ENCODE assay signal across 23 cellular contexts in the genomic region with DNA sequence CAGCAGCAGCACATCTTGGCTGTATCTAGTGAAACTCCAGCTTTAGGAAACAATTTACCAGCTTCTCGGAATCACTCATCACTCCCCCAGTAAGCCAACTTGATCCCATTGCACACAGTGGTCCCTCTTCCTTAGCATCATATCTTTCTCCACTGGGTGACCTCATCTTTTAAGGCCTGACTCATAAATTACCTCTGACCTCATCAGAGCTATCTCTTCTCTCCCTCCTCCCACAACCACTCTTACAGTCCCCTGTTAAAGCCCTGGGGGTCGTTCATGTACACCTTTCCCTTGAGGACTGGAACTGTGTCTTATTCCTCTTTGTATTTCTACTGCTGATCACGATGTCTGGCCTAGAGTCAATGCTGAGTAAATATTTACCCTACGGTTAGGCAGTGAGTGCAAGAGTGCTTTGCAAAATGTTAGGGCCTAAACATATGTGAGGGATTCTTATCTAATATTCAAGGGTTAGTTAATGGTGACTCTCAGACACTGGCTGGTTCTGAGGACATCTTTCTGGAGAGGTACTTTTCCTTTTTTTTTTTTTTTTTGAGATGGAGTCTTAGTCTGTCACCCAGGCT.
A peak's percentile ranks its signal among the peaks of the same experiment; 100 is the strongest.
DNase-seq lines count a peak whose midpoint lies in the region; ATAC-seq, FAIRE-seq and TF ChIP-seq lines count a peak whose summit lies in the region.
"Had no signal": no experiment of that assay in that cellular context is flagged by ENCODE, and none has a peak within 500 bp of the region (broad histone marks: within the 10 kb centered on the region; RNA-seq: fewer than 3 reads in every experiment).

No MANE protein-coding gene starts in this region.

- peak overlapping the region; percentile 8 for H3K27ac Mint-ChIP-seq in astrocyte (ENCODE audit: unreplicated experiment)
- H3K27ac Mint-ChIP-seq: B cell had no signal

- DNase-seq in DMS53 treated with DMSO at 0.1 percent for 48 hours (lab: John Stamatoyannopoulos, UW; ENCODE audit: unreplicated experiment) (peak; percentile 59), HuH-7 (ENCODE audit: low spot score) (peak; percentile 12), astrocyte (ENCODE audit: low read depth) (no peak), mucosa of descending colon (peak in 1 of 3 donors; percentile 27), EL (no peak)
- DNase-seq: activated effector memory CD4-positive, alpha-beta T cell treated with anti-CD3 and anti-CD28 coated beads, Interleukin-2, amount 50 U/mL, for 16 hours; cerebellar nuclear complex; effector memory CD8-positive, alpha-beta T cell; islet precursor cell; NCI-H1694; NCI-H526 treated with DMSO at 0.1 percent for 48 hours; PC-3; stimulated activated CD4-positive, alpha-beta T cell treated with anti-CD3 and anti-CD28 coated beads, Interleukin-4, amount 100 ng/mL, for 4 hours; substantia nigra; T1000 had no signal

- H3K36me3 Mint-ChIP-seq in astrocyte (ENCODE audit: low read depth, unreplicated experiment), result peaks cover 5% of the 10 kb centered on the region

- peak; percentile 28 for ATAC-seq in mucosa of descending colon
- ATAC-seq in HG03432 (IDR thresholded peaks at IDR 0.05; ENCODE audit: unreplicated experiment), result no peak
- no peak for ATAC-seq in GM18858 (IDR thresholded peaks at IDR 0.05; ENCODE audit: unreplicated experiment)
- ATAC-seq: activated CD4-positive, CD25-positive, alpha-beta regulatory T cell treated with anti-CD3 and anti-CD28 coated beads, Interleukin-2, amount 50 U/mL, for 24 hours; effector memory CD8-positive, alpha-beta T cell; PC-3 had no signal

- no peak for TF ChIP-seq CTCF in astrocyte (IDR thresholded peaks at IDR 0.05; ENCODE audit: insufficient read depth, low read depth, low read length)
- no peak for TF ChIP-seq CTCF in mucosa of descending colon (IDR thresholded peaks at IDR 0.05)

- peaks cover 2% of the 10 kb centered on the region for H3K9me3 Mint-ChIP-seq in astrocyte (ENCODE audit: unreplicated experiment)
- H3K9me3 Mint-ChIP-seq: effector memory CD8-positive, alpha-beta T cell; nephron had no signal

- no peak overlapping the region for H3K4me2 ChIP-seq in astrocyte (ENCODE audit: low read length)
- H3K4me2 ChIP-seq: KMS-11 had no signal

- H3K36me3 ChIP-seq in astrocyte (ENCODE audit: insufficient read depth, low read length) (no peaks in the 10 kb centered on the region), mucosa of descending colon (ENCODE audit: low read depth) (no peaks in the 10 kb centered on the region)
- H3K36me3 ChIP-seq: SJSA1 had no signal

- no peak overlapping the region for H3K4me3 Mint-ChIP-seq in astrocyte (ENCODE audit: unreplicated experiment)
- H3K4me3 Mint-ChIP-seq: B cell; effector memory CD8-positive, alpha-beta T cell; nephron had no signal

- no peak overlapping the region for H2AFZ ChIP-seq in astrocyte (ENCODE audit: low read depth, low read length)

- H3K9me3 ChIP-seq in astrocyte (ENCODE audit: insufficient read depth, low read depth, low read length) (no peaks in the 10 kb centered on the region), mucosa of descending colon (no peaks in the 10 kb centered on the region)
- H3K9me3 ChIP-seq: SJSA1 had no signal

- no peaks in the 10 kb centered on the region for H4K20me1 ChIP-seq in astrocyte (ENCODE audit: insufficient read depth, low read length)

- no peak overlapping the region for H3K27ac ChIP-seq in astrocyte (ENCODE audit: low read depth, low read length)
- H3K27ac ChIP-seq: KMS-11, SJSA1, skin epidermis had no signal

- H3K4me1 ChIP-seq in astrocyte (ENCODE audit: insufficient read depth, low read length) (no peaks in the 10 kb centered on the region), mucosa of descending colon (ENCODE audit: low read depth) (no peaks in the 10 kb centered on the region)
- H3K4me1 ChIP-seq: SJSA1 had no signal

- intact Hi-C loops in mucosa of descending colon (cut with DNase I, micrococcal nuclease), result no loop called here

- peaks cover 5% of the 10 kb centered on the region for H3K4me1 Mint-ChIP-seq in astrocyte (ENCODE audit: low read depth, unreplicated experiment)
- H3K4me1 Mint-ChIP-seq: B cell had no signal

- H3K9ac ChIP-seq in astrocyte (ENCODE audit: low read length), result no peak overlapping the region
- H3K9ac ChIP-seq: KMS-11 had no signal

- no peaks in the 10 kb centered on the region for H3K27me3 ChIP-seq in astrocyte (ENCODE audit: insufficient read depth, low read length)
- H3K27me3 ChIP-seq: SJSA1 had no signal

- no peak for FAIRE-seq in astrocyte (lab: Jason Lieb, UNC)

- peaks cover 13% of the 10 kb centered on the region for H3K27me3 Mint-ChIP-seq in astrocyte (ENCODE audit: low read depth, unreplicated experiment)
- H3K27me3 Mint-ChIP-seq: B cell; effector memory CD8-positive, alpha-beta T cell had no signal

- no peak overlapping the region for H3K4me3 ChIP-seq in astrocyte (ENCODE audit: insufficient read depth, low read depth, low read length)
- no peak overlapping the region for H3K4me3 ChIP-seq in mucosa of descending colon
- H3K4me3 ChIP-seq: SJSA1, skin epidermis had no signal

- H3K79me2 ChIP-seq in astrocyte (ENCODE audit: insufficient read depth, low read length), result no peaks in the 10 kb centered on the region

Comparison
In these comparisons a context has a peak if more than half of its experiments do, and no peak if none do; other contexts are left out.
1. DNase-seq: peak in DMS53 treated with DMSO at 0.1 percent for 48 hours (single experiment) and HuH-7 (single experiment); none in astrocyte (single experiment) and EL (single experiment).